ENCODE assay signal across 1 cellular context in genomic region chr3:143002727-143003126, GRCh38.
TF ChIP-seq lines count a peak whose summit lies in the region.

No MANE protein-coding gene starts in this region.

TF ChIP-seq in GM12878, 131 proteins besides CTCF, POLR2A, EP300 and RAD21 (continued from another document):
- no peak for TF ChIP-seq NKRF (conservative IDR thresholded peaks at IDR 0.05)
